Comparison of ENCODE assay signal across 8 cellular contexts in genomic region chr12:52879394-52880351, GRCh38. TPM values are rescaled to one million over a fixed set of nuclear protein-coding genes. Genes with fewer than 3 reads are reported as not detected.
A peak's percentile ranks its signal among the peaks of the same experiment; 100 is the strongest.
DNase-seq lines count a peak whose midpoint lies in the region; ATAC-seq and TF ChIP-seq lines count a peak whose summit lies in the region.

No MANE protein-coding gene starts in this region.

- H3K36me3 ChIP-seq in SK-N-SH (replicated peaks in 1 of 2; ENCODE audit: control insufficient read depth in 1 of 2, insufficient read depth in 2 of 2, low read length in 1 of 2) (no peaks in the 10 kb centered on the region), gastroesophageal sphincter (no peaks in the 10 kb centered on the region), osteoblast (ENCODE audit: insufficient read depth, low read length) (no peaks in the 10 kb centered on the region), thoracic aorta (no peaks in the 10 kb centered on the region)

- no peak overlapping the region for H3K27ac Mint-ChIP-seq in activated naive CD4-positive, alpha-beta T cell treated with anti-CD3 and anti-CD28 coated beads, Interleukin-2, amount 10 ng/mL, durations not matched to agents 7 days and 5 days

- H3K27me3 ChIP-seq in SK-N-SH (ENCODE audit: insufficient read depth) (no peaks in the 10 kb centered on the region), gastroesophageal sphincter (no peaks in the 10 kb centered on the region), osteoblast (ENCODE audit: insufficient read depth, low read length) (no peaks in the 10 kb centered on the region), thoracic aorta (replicated peaks; ENCODE audit: insufficient read depth) (no peaks in the 10 kb centered on the region)

- H3K9me3 ChIP-seq in SK-N-SH (no peaks in the 10 kb centered on the region), gastroesophageal sphincter (no peaks in the 10 kb centered on the region), osteoblast (ENCODE audit: low read depth, low read length) (no peaks in the 10 kb centered on the region), thoracic aorta (no peaks in the 10 kb centered on the region)

- H3K4me1 Mint-ChIP-seq in activated naive CD4-positive, alpha-beta T cell treated with anti-CD3 and anti-CD28 coated beads, Interleukin-2, amount 10 ng/mL, durations not matched to agents 7 days and 5 days: peaks cover 10% of the 10 kb centered on the region

- WGBS in SK-N-SH (ENCODE audit: low lambda C conversion rate): 10% methylated on average over 25 of the region's 38 CpGs
- WGBS in gastroesophageal sphincter (ENCODE audit: low coverage in 1 of 2), 2 donors: 0 to 11% methylated on average over 4 to 8 of the region's 38 CpGs

- peak overlapping the region; percentile 54 for H3K4me3 Mint-ChIP-seq in activated naive CD4-positive, alpha-beta T cell treated with anti-CD3 and anti-CD28 coated beads, Interleukin-2, amount 10 ng/mL, durations not matched to agents 7 days and 5 days

- CTCF ChIA-PET in SK-N-SH (lab: Yijun Ruan, JAX): interaction anchor here (0.6 to 9.7 kb wide), 110 partner anchors 10 to 854 kb away, joined by 3 to 485 read pairs (median 4); partner anchors contain the start of genes KRT74, KRT78, KRT84 and KRT85
- CTCF ChIA-PET in activated naive CD4-positive, alpha-beta T cell treated with anti-CD3 and anti-CD28 coated beads, Interleukin-2, amount 10 ng/mL, durations not matched to agents 7 days and 5 days (lab: Charles Lee): interaction anchor here (0.5 to 11.2 kb wide), 84 partner anchors 9 to 756 kb away, joined by 3 to 427 read pairs (median 4); partner anchors contain the start of genes KRT5, KRT74 and KRT83

- peak overlapping the region; percentile 60; the same call in 1 of the 2 replicates for H3K4me2 ChIP-seq in SK-N-SH
- peak overlapping the region; percentile 70 for H3K4me2 ChIP-seq in osteoblast (ENCODE audit: insufficient read depth, low read length)

- no peaks in the 10 kb centered on the region for H3K9me3 Mint-ChIP-seq in activated naive CD4-positive, alpha-beta T cell treated with anti-CD3 and anti-CD28 coated beads, Interleukin-2, amount 10 ng/mL, durations not matched to agents 7 days and 5 days

- H3K4me3 ChIP-seq in SK-N-SH (ENCODE audit: low read depth in 2 of 2, low read length in 1 of 2): peak overlapping the region; percentile 10 to 51; a peak in 1 of 4 replicates
- peak overlapping the region in 1 of 2 donors; percentile 41 for H3K4me3 ChIP-seq in gastroesophageal sphincter
- peak overlapping the region; percentile 54 for H3K4me3 ChIP-seq in osteoblast (ENCODE audit: insufficient read depth, low read length)
- H3K4me3 ChIP-seq in thoracic aorta: peak overlapping the region; percentile 59

- H4K20me1 ChIP-seq in SK-N-SH (ENCODE audit: insufficient read depth) (no peaks in the 10 kb centered on the region), osteoblast (ENCODE audit: insufficient read depth, low read length) (no peaks in the 10 kb centered on the region)

- peaks cover 0 to under 1% of the 10 kb centered on the region in 2 experiments; a peak in 1 of 4 replicates for H3K4me1 ChIP-seq in SK-N-SH (ENCODE audit: control insufficient read depth in 1 of 2, insufficient read depth in 2 of 2, low read depth in 1 of 2, low read length in 1 of 2)
- H3K4me1 ChIP-seq in gastroesophageal sphincter: peaks cover 0 to 26% (median 9%) of the 10 kb centered on the region in 3 donors
- H3K4me1 ChIP-seq in osteoblast (ENCODE audit: insufficient read depth, low read length): peaks cover 3% of the 10 kb centered on the region
- H3K4me1 ChIP-seq in thoracic aorta (ENCODE audit: control insufficient read depth in 1 of 2, low read depth in 2 of 2): peaks cover 2 to 5% of the 10 kb centered on the region in 2 donors

- ATAC-seq in GM18907 (IDR thresholded peaks at IDR 0.05; ENCODE audit: unreplicated experiment) (peak; percentile 64), gastroesophageal sphincter (peak; percentile 85), thoracic aorta (ENCODE audit: insufficient number of reproducible peaks, low FRiP score, low read depth) (peak; percentile 60)

- TF ChIP-seq RAD21 in SK-N-SH (IDR thresholded peaks at IDR 0.05; ENCODE audit: low read length): peak; percentile 93

- DNase-seq in NCI-H1092 (lab: John Stamatoyannopoulos, UW) (peak; percentile 71), SK-N-SH (peak; percentile 88), osteoblast (ENCODE audit: insufficient read length, low spot score, missing footprints) (peak; percentile 98), thoracic aorta (ENCODE audit: low spot score) (no peak)
- DNase-seq in activated naive CD4-positive, alpha-beta T cell treated with anti-CD3 and anti-CD28 coated beads, Interleukin-2, amount 10 ng/mL, durations not matched to agents 7 days and 5 days: peak; percentile 84

- H3K9ac ChIP-seq in SK-N-SH: no peak overlapping the region

- no peaks in the 10 kb centered on the region for H3K79me2 ChIP-seq in SK-N-SH (ENCODE audit: insufficient read depth)
- no peaks in the 10 kb centered on the region for H3K79me2 ChIP-seq in osteoblast (ENCODE audit: insufficient read depth, low read length)

- no peak for TF ChIP-seq POLR2A in gastroesophageal sphincter (IDR thresholded peaks at IDR 0.05)

- H2AFZ ChIP-seq in SK-N-SH (ENCODE audit: low read depth) (peak overlapping the region; percentile 63; the same call in 1 of the 2 replicates), osteoblast (ENCODE audit: low read length) (peak overlapping the region; percentile 76)

- peaks cover 2% of the 10 kb centered on the region for H3F3A ChIP-seq in SK-N-SH (replicated peaks; ENCODE audit: insufficient read depth)

- H3K36me3 Mint-ChIP-seq in activated naive CD4-positive, alpha-beta T cell treated with anti-CD3 and anti-CD28 coated beads, Interleukin-2, amount 10 ng/mL, durations not matched to agents 7 days and 5 days: no peaks in the 10 kb centered on the region

- TF ChIP-seq EP300 in SK-N-SH (IDR thresholded peaks at IDR 0.05; ENCODE audit: borderline replicate concordance in 1 of 2, low read depth in 1 of 2, low read length in 1 of 2) (no peak), gastroesophageal sphincter (IDR thresholded peaks at IDR 0.05) (no peak)

- H3K27ac ChIP-seq in 22Rv1: peak overlapping the region; percentile 42; the same call in 1 of the 2 replicates
- H3K27ac ChIP-seq in SK-N-SH (ENCODE audit: low read depth in 2 of 2, low read length in 1 of 2): no peak overlapping the region
- peak overlapping the region in 3 of 4 donors; percentile 18 to 51 (median 31) for H3K27ac ChIP-seq in gastroesophageal sphincter
- H3K27ac ChIP-seq in osteoblast (ENCODE audit: low read depth, low read length): no peak overlapping the region
- no peak overlapping the region for H3K27ac ChIP-seq in thoracic aorta

- peaks cover 30% of the 10 kb centered on the region for H3K27me3 Mint-ChIP-seq in activated naive CD4-positive, alpha-beta T cell treated with anti-CD3 and anti-CD28 coated beads, Interleukin-2, amount 10 ng/mL, durations not matched to agents 7 days and 5 days

- TF ChIP-seq CTCF in 22Rv1 (IDR thresholded peaks at IDR 0.05) (peak; percentile 100), SK-N-SH (IDR thresholded peaks at IDR 0.05) (peak; percentile 74), gastroesophageal sphincter (IDR thresholded peaks at IDR 0.05) (peak; percentile 56 to 87 (median 82)), osteoblast (IDR thresholded peaks at IDR 0.05; ENCODE audit: extremely low read depth, low read depth, low read length) (peak; percentile 79), thoracic aorta (IDR thresholded peaks at IDR 0.05) (peak; percentile 73)

- no peaks in the 10 kb centered on the region for H3K9me2 ChIP-seq in SK-N-SH

- POLR2A ChIA-PET in SK-N-SH (lab: Yijun Ruan, JAX): no interaction called here

TF ChIP-seq in SK-N-SH, 30 proteins besides CTCF, POLR2A, EP300 and RAD21:
- peak; percentile 88 for TF ChIP-seq SMC3 (IDR thresholded peaks at IDR 0.05; ENCODE audit: low read depth, low read length)
- no peak for TF ChIP-seq TEAD4 (IDR thresholded peaks at IDR 0.05; ENCODE audit: borderline replicate concordance, insufficient read depth)
- TF ChIP-seq SIN3A (IDR thresholded peaks at IDR 0.05; ENCODE audit: borderline replicate concordance, low read depth, low read length): no peak
- no peak for TF ChIP-seq TCF12 (IDR thresholded peaks at IDR 0.05)
- TF ChIP-seq CHD2 (IDR thresholded peaks at IDR 0.05; ENCODE audit: low read length, partially characterized antibody): no peak
- TF ChIP-seq, protein P1, sequence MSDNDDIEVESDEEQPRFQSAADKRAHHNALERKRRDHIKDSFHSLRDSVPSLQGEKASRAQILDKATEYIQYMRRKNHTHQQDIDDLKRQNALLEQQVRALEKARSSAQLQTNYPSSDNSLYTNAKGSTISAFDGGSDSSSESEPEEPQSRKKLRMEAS (IDR thresholded peaks at IDR 0.05; ENCODE audit: low read depth): 0 out of 2 replicates have a peak, but pooled peaks have one; percentile 32

RNA-seq across cellular contexts. Expression of gene KRT8, which starts 25.2 kb away (rescaled TPM):
- 47.7 and 49.4 TPM in 2 replicates for polyA plus RNA-seq in SK-N-SH (2012; rRNA removed)
- polyA plus RNA-seq in SK-N-SH (2012; cell fraction: cytosol; rRNA removed): 35.6 and 44.1 TPM in 2 replicates
- 40.7 and 41.4 TPM in 2 replicates for polyA plus RNA-seq in SK-N-SH (2012; cell fraction: nucleus; rRNA removed)
- 100 to 1,000 TPM in 3 of 4 donors, 10 to 100 TPM in 1; 72.0 to 565 (median 255) TPM for total RNA-seq in gastroesophageal sphincter
- total RNA-seq in osteoblast: 2.9 and 5.1 TPM in 2 replicates
- total RNA-seq in thoracic aorta: 100 to 1,000 TPM; 130 to 175 TPM

RNA-seq across cellular contexts. Expression of gene KRT78, which starts 30.9 kb away (rescaled TPM):
- not detected in 2 replicates for polyA plus RNA-seq in SK-N-SH (2012; rRNA removed)
- polyA plus RNA-seq in SK-N-SH (2012; cell fraction: cytosol; rRNA removed): not detected in 2 replicates
- not detected in 2 replicates for polyA plus RNA-seq in SK-N-SH (2012; cell fraction: nucleus; rRNA removed)
- total RNA-seq in gastroesophageal sphincter (1 to 10 TPM in 3 of 4 donors, under 1 TPM in 1; 0.27 to 9.5 (median 1.5) TPM), osteoblast (not detected in 2 replicates), thoracic aorta (not detected)

RNA-seq across cellular contexts. Expression of gene KRT79, which starts 45.6 kb away (rescaled TPM):
- not detected in 2 replicates for polyA plus RNA-seq in SK-N-SH (2012; rRNA removed)
- not detected in 2 replicates for polyA plus RNA-seq in SK-N-SH (2012; cell fraction: cytosol; rRNA removed)
- polyA plus RNA-seq in SK-N-SH (2012; cell fraction: nucleus; rRNA removed): 0.04 TPM in 1 of 2 replicates, not detected in the other
- total RNA-seq in gastroesophageal sphincter (not detected), osteoblast (not detected in 2 replicates), thoracic aorta (not detected)

Comparison
In these comparisons a context has a peak if more than half of its experiments do, and no peak if none do; other contexts are left out.
1. H3K27ac ChIP-seq: peak in 22Rv1 (single experiment) and gastroesophageal sphincter (3 of 4); none in SK-N-SH (0 of 2), osteoblast (single experiment) and thoracic aorta (0 of 2).
2. RNA of gene KRT8, which starts 25.2 kb away (total RNA-seq): 72.0 to 565 TPM in gastroesophageal sphincter and 130 to 175 TPM in thoracic aorta; 2.9 to 5.1 TPM in osteoblast; every median in the first group is over 10 times any median in the second.
3. Peak in every context shown above with its lines, with median percentiles within 50 percentile points of each other: CTCF ChIP-seq and ATAC-seq.